ENCODE assay signal across 13 cellular contexts in genomic region chr2:98013407-98014042, GRCh38. TPM values are rescaled to one million over a fixed set of nuclear protein-coding genes. Genes with fewer than 3 reads are reported as not detected.
DNase-seq lines count a peak whose midpoint lies in the region; ATAC-seq and FAIRE-seq lines count a peak whose summit lies in the region.
"Had no signal": no experiment of that assay in that cellular context is flagged by ENCODE, and none has a peak within 500 bp of the region (broad histone marks: within the 10 kb centered on the region; RNA-seq: fewer than 3 reads in every experiment).

No MANE protein-coding gene starts in this region.

- FAIRE-seq in HTR-8/SVneo (lab: Jason Lieb, UNC): no peak
- FAIRE-seq: islet of Langerhans had no signal

- H3K36me3 Mint-ChIP-seq in activated T-helper 17 cell treated with anti-CD3 and anti-CD28 coated beads, Interleukin-2, amount 50 U/mL, for 72 hours (ENCODE audit: low read depth): no peaks in the 10 kb centered on the region

- H3K9me3 Mint-ChIP-seq in activated T-helper 17 cell treated with anti-CD3 and anti-CD28 coated beads, Interleukin-2, amount 50 U/mL, for 72 hours: no peaks in the 10 kb centered on the region
- H3K9me3 Mint-ChIP-seq: effector memory CD8-positive, alpha-beta T cell had no signal

- H2BK120ac ChIP-seq in neuronal stem cell (ENCODE audit: low read depth, low read length): no peak overlapping the region

- H3K4me2 ChIP-seq in neuronal stem cell (ENCODE audit: insufficient read depth, low read length, poor library complexity, severe bottlenecking): no peak overlapping the region

- ATAC-seq in activated T-helper 17 cell treated with anti-CD3 and anti-CD28 coated beads, Interleukin-2, amount 50 U/mL, for 72 hours (replicated peaks): peak; percentile 70
- ATAC-seq in GM18909 (IDR thresholded peaks at IDR 0.05; ENCODE audit: poor library complexity, unreplicated experiment) (no peak), HG03442 (IDR thresholded peaks at IDR 0.05; ENCODE audit: unreplicated experiment) (no peak)

- no peaks in the 10 kb centered on the region for H3K36me3 ChIP-seq in neuronal stem cell (replicated peaks in 1 of 2; ENCODE audit: control insufficient read depth in 2 of 2, insufficient read depth in 2 of 2, low read length in 2 of 2)

- no peak overlapping the region for H3K23ac ChIP-seq in neuronal stem cell (ENCODE audit: low read depth, low read length, poor library complexity)

- H3K18ac ChIP-seq in neuronal stem cell (ENCODE audit: low read length): no peak overlapping the region

- no peak overlapping the region for H2AK5ac ChIP-seq in neuronal stem cell (ENCODE audit: low read depth, low read length)

- whole genome bisulfite sequencing in neuronal stem cell (ENCODE audit: extremely low coverage in 2 of 2, insufficient read length in 2 of 2, insufficient replicate concordance in 1 of 2), 2 donors: no CpG with 5 or more reads among the region's 15 CpGs

- H2BK15ac ChIP-seq in neuronal stem cell (ENCODE audit: low read length): no peak overlapping the region

- no peak overlapping the region for H2BK12ac ChIP-seq in neuronal stem cell (ENCODE audit: low read length)

- H4K91ac ChIP-seq in neuronal stem cell (ENCODE audit: low read depth, low read length, poor library complexity): no peak overlapping the region

- peaks cover 25% of the 10 kb centered on the region for H3K27me3 Mint-ChIP-seq in activated T-helper 17 cell treated with anti-CD3 and anti-CD28 coated beads, Interleukin-2, amount 50 U/mL, for 72 hours

- H3K79me1 ChIP-seq in neuronal stem cell (ENCODE audit: low read depth, low read length): no peaks in the 10 kb centered on the region

- DNase-seq in SKM-1 treated with dmso at 0.1 percent for 144 hours (lab: John Stamatoyannopoulos, UW; ENCODE audit: unreplicated experiment): peak; percentile 55
- DNase-seq in SKM-1 (lab: John Stamatoyannopoulos, UW; ENCODE audit: unreplicated experiment): no peak
- DNase-seq in HTR-8/SVneo (ENCODE audit: insufficient read length, low spot score): peak; percentile 60
- no peak for DNase-seq in neuronal stem cell (ENCODE audit: low spot score)
- DNase-seq in NCI-H2029 treated with DMSO at 0.1 percent for 48 hours (lab: John Stamatoyannopoulos, UW): no peak
- DNase-seq: effector memory CD8-positive, alpha-beta T cell; NCI-H82; substantia nigra had no signal

- no peak overlapping the region for H2BK5ac ChIP-seq in neuronal stem cell (ENCODE audit: low read length)

- H3K9me3 ChIP-seq in neuronal stem cell (replicated peaks in 1 of 2; ENCODE audit: control insufficient read depth in 2 of 2, insufficient read depth in 1 of 2, low read depth in 1 of 2, low read length in 2 of 2): no peaks in the 10 kb centered on the region

- H2AFZ ChIP-seq in neuronal stem cell (ENCODE audit: low read length): peak overlapping the region; percentile 31

- H3K4me3 ChIP-seq in neuronal stem cell (ENCODE audit: low read length in 2 of 2): no peak overlapping the region

- H3K14ac ChIP-seq in neuronal stem cell (ENCODE audit: low read length): no peak overlapping the region

- no peak overlapping the region for H3K4ac ChIP-seq in neuronal stem cell (ENCODE audit: low read length)

- H3K4me1 ChIP-seq in neuronal stem cell (ENCODE audit: control insufficient read depth in 2 of 2, insufficient read depth in 1 of 2, low read depth in 1 of 2, low read length in 2 of 2): no peaks in the 10 kb centered on the region

- H3K9ac ChIP-seq in neuronal stem cell (ENCODE audit: low read depth, low read length, poor library complexity): no peak overlapping the region

- peaks cover 19% of the 10 kb centered on the region for H3K4me1 Mint-ChIP-seq in activated T-helper 17 cell treated with anti-CD3 and anti-CD28 coated beads, Interleukin-2, amount 50 U/mL, for 72 hours

- H3K27me3 ChIP-seq in neuronal stem cell (ENCODE audit: control insufficient read depth in 3 of 3, insufficient read depth in 3 of 3, low read depth in 1 of 3, low read length in 3 of 3): no peaks in the 10 kb centered on the region

- peak overlapping the region; percentile 81 for H3K27ac Mint-ChIP-seq in activated T-helper 17 cell treated with anti-CD3 and anti-CD28 coated beads, Interleukin-2, amount 50 U/mL, for 72 hours
- H3K27ac Mint-ChIP-seq: effector memory CD8-positive, alpha-beta T cell had no signal

- no peak overlapping the region for H3K27ac ChIP-seq in neuronal stem cell (replicated peaks; ENCODE audit: low read length)
- H3K27ac ChIP-seq: 22Rv1 had no signal

- peak overlapping the region; percentile 67 for H3K4me3 Mint-ChIP-seq in activated T-helper 17 cell treated with anti-CD3 and anti-CD28 coated beads, Interleukin-2, amount 50 U/mL, for 72 hours
- H3K4me3 Mint-ChIP-seq: effector memory CD8-positive, alpha-beta T cell had no signal

- H4K8ac ChIP-seq in neuronal stem cell (ENCODE audit: low read depth, low read length): no peak overlapping the region

RNA-seq across cellular contexts. Expression of gene TMEM131, which starts 17.8 kb away (rescaled TPM):
- total RNA-seq in activated T-helper 17 cell treated with anti-CD3 and anti-CD28 coated beads, Interleukin-2, amount 50 U/mL, for 72 hours: 10 to 100 TPM; 32.0 to 36.4 TPM
- polyA plus RNA-seq in neuronal stem cell (2013, experiment 1 of 2): 21.7 TPM
- polyA plus RNA-seq in neuronal stem cell (2013, experiment 2 of 2): 21.7 TPM

Comparison
In these comparisons a context has a peak if more than half of its experiments do, and no peak if none do; other contexts are left out.
1. DNase-seq: peak in SKM-1 treated with dmso at 0.1 percent for 144 hours (single experiment) and HTR-8/SVneo (single experiment); none in SKM-1 (single experiment), neuronal stem cell (single experiment) and NCI-H2029 treated with DMSO at 0.1 percent for 48 hours (single experiment).